Comparison of ENCODE assay signal across 26 cellular contexts in the genomic region with DNA sequence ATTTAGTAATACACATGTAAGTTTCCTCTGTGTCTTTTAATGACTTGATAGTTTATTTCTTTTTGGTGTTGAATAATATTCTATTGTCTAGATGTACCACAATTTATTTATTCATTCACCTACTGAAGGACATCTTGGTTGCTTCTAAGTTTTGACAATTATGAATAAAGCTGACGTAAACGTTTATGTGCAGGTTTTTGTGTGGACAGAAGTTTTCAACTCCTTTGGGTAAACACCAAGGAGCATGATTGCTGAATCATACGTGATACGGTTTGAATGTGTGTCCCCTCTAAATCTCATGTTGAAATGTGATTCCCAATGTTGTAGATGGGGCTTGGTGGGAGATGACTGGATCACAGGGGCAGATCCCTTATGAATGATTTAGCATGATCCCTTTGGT.
"Had no signal": no experiment of that assay in that cellular context is flagged by ENCODE, and none has a peak within 500 bp of the region (broad histone marks: within the 10 kb centered on the region; RNA-seq: fewer than 3 reads in every experiment).

No MANE protein-coding gene starts in this region.

- FAIRE-seq: urothelium cell line had no signal

- H3K9me3 ChIP-seq: suprapubic skin, testis, thyroid gland, transverse colon, upper lobe of left lung, upper lobe of right lung, vagina had no signal

- H3K27me3 ChIP-seq: suprapubic skin, testis, thyroid gland, tibial nerve, upper lobe of left lung, uterus, vagina had no signal

- H3K36me3 ChIP-seq: suprapubic skin, thoracic aorta, thyroid gland, tibial artery, tibial nerve, transverse colon, upper lobe of left lung, upper lobe of right lung, uterus, vagina had no signal

- H3K27ac ChIP-seq: suprapubic skin, testis, thoracic aorta, thyroid gland, tibial artery, tibial nerve, transverse colon, upper lobe of left lung, upper lobe of right lung, uterus, vagina had no signal

- ATAC-seq: stimulated activated effector memory CD8-positive, alpha-beta T cell treated with anti-CD3 and anti-CD28 coated beads, Interleukin-12 subunit alpha, Interleukin-12 subunit beta, amount 100 ng/mL, for 72 hours; stimulated activated memory B cell treated with anti-CD40 and anti-IgM and Interleukin-4, amounts not matched to agents 10 μg/mL and 1 μg/mL and 100 μg/mL, for 72 hours; stimulated activated naive B cell treated with anti-CD40 and anti-IgM and Interleukin-4, amounts not matched to agents 10 μg/mL and 1 μg/mL and 100 μg/mL, for 72 hours; stimulated activated naive CD8-positive, alpha-beta T cell treated with anti-CD3 and anti-CD28 coated beads, Interleukin-15, amount 100 ng/mL, for 72 hours; stimulated activated naive CD8-positive, alpha-beta T cell treated with anti-CD3 and anti-CD28 coated beads, Interleukin-15, Interleukin-2, amounts not matched to agents 100 U/mL and 50 U/mL, for 24 hours; upper lobe of right lung had no signal

- H3K4me3 ChIP-seq: suprapubic skin, testis, thoracic aorta, thyroid gland, tibial artery, tibial nerve, transverse colon, upper lobe of left lung, upper lobe of right lung, uterus, vagina had no signal

- H3K4me1 ChIP-seq: suprapubic skin, testis, thyroid gland, tibial artery, tibial nerve, transverse colon, upper lobe of left lung, upper lobe of right lung, uterus, vagina had no signal

- DNase-seq: stimulated activated CD4-positive, alpha-beta T cell treated with anti-CD3 and anti-CD28 coated beads, Interleukin-2, amount 100 ng/mL, for 48 hours; stimulated activated CD4-positive, alpha-beta T cell treated with anti-CD3 and anti-CD28 coated beads, Interleukin-4, amount 100 ng/mL, for 1 hour; stimulated activated CD4-positive, alpha-beta T cell treated with anti-CD3 and anti-CD28 coated beads, Interleukin-4, amount 100 ng/mL, for 24 hours; stimulated activated CD4-positive, alpha-beta T cell treated with anti-CD3 and anti-CD28 coated beads, Interleukin-4, amount 100 ng/mL, for 4 hours; stimulated activated CD8-positive, alpha-beta memory T cell treated with anti-CD3 and anti-CD28 coated beads, Interleukin-4, amount 100 ng/mL, for 48 hours; stimulated activated naive B cell treated with anti-CD40 and anti-IgM and Interleukin-4, amounts not matched to agents 10 μg/mL and 1 μg/mL and 100 μg/mL, for 72 hours; stimulated activated naive CD4-positive, alpha-beta T cell; stimulated activated naive CD4-positive, alpha-beta T cell treated with Interleukin-2 at 50 U/mL for 16 hours; stimulated activated naive CD8-positive, alpha-beta T cell treated with anti-CD3 and anti-CD28 coated beads, Interleukin-15, amount 100 ng/mL, for 72 hours; stimulated activated naive CD8-positive, alpha-beta T cell treated with anti-CD3 and anti-CD28 coated beads, Interleukin-15, Interleukin-2, amounts not matched to agents 100 U/mL and 50 U/mL, for 24 hours; substantia nigra; testis; thyroid gland; tibial artery; transverse colon; trophoblast cell; upper lobe of right lung; uterus had no signal
